7 cellular contexts compared by ENCODE assay signal in genomic region chr3:31980530-31981205, GRCh38. TPM values are rescaled to one million over a fixed set of nuclear protein-coding genes. Genes with fewer than 3 reads are reported as not detected.
DNase-seq lines count a peak whose midpoint lies in the region; ATAC-seq and TF ChIP-seq lines count a peak whose summit lies in the region.

No MANE protein-coding gene starts in this region.

- peak; percentile 87 for TF ChIP-seq POLR2A in Raji (IDR thresholded peaks at IDR 0.05; ENCODE audit: insufficient read depth, low read depth, low read length)

- peak overlapping the region; percentile 71 for H3K9ac ChIP-seq in adipocyte (ENCODE audit: low read length)
- no peak overlapping the region for H3K9ac ChIP-seq in rectal smooth muscle tissue (ENCODE audit: low read length)

- WGBS in right cardiac atrium: under 1% methylated on average over 66 of the region's 66 CpGs

- intact Hi-C loops in right cardiac atrium (cut with DNase I): no loop called here

- ATAC-seq in GM18511 (IDR thresholded peaks at IDR 0.05; ENCODE audit: unreplicated experiment) (peak; percentile 58), HG03442 (IDR thresholded peaks at IDR 0.05; ENCODE audit: unreplicated experiment) (peak; percentile 31), right cardiac atrium (peak; percentile 56 to 63)

- H3K9me3 ChIP-seq in adipocyte (ENCODE audit: control insufficient read depth, low read length) (peaks cover 4% of the 10 kb centered on the region), right cardiac atrium (ENCODE audit: control insufficient read depth, low read length) (no peaks in the 10 kb centered on the region)

- no peaks in the 10 kb centered on the region for H3K36me3 ChIP-seq in adipocyte (ENCODE audit: control insufficient read depth, insufficient read depth, low read length, severe bottlenecking)
- H3K36me3 ChIP-seq in rectal smooth muscle tissue (ENCODE audit: control insufficient read depth, insufficient read depth, low read length): no peaks in the 10 kb centered on the region

- H3K4me3 ChIP-seq in adipocyte (ENCODE audit: low read length): peak overlapping the region; percentile 91
- H3K4me3 ChIP-seq in right cardiac atrium (ENCODE audit: low read length): peak overlapping the region; percentile 71
- peak overlapping the region; percentile 72 for H3K4me3 ChIP-seq in rectal smooth muscle tissue (ENCODE audit: low read length)

- H3K27me3 ChIP-seq in adipocyte (replicated peaks; ENCODE audit: control insufficient read depth, insufficient read depth, low read length): no peaks in the 10 kb centered on the region
- H3K27me3 ChIP-seq in right cardiac atrium (ENCODE audit: control insufficient read depth, insufficient read depth): no peaks in the 10 kb centered on the region
- H3K27me3 ChIP-seq in rectal smooth muscle tissue (ENCODE audit: control insufficient read depth, insufficient read depth, low read length): no peaks in the 10 kb centered on the region

- DNase-seq in adipocyte (ENCODE audit: low read depth) (peak; percentile 65), right cardiac atrium (peak; percentile 35 to 83 (median 75)), NOMO-1 (lab: John Stamatoyannopoulos, UW; ENCODE audit: unreplicated experiment in 2 of 2) (no peak)

- H3K27ac ChIP-seq in right cardiac atrium (ENCODE audit: low read length) (peak overlapping the region; percentile 50), rectal smooth muscle tissue (ENCODE audit: low read depth, low read length) (peak overlapping the region; percentile 62)

- H3K4me1 ChIP-seq in adipocyte (ENCODE audit: control insufficient read depth, insufficient read depth, low read length) (peaks cover 5% of the 10 kb centered on the region), right cardiac atrium (ENCODE audit: control insufficient read depth, insufficient read depth, low read length) (peaks cover 3% of the 10 kb centered on the region), rectal smooth muscle tissue (ENCODE audit: control insufficient read depth, insufficient read depth, low read length) (no peaks in the 10 kb centered on the region)

RNA-seq across cellular contexts. Expression of gene OSBPL10, which starts 0.4 kb away (rescaled TPM):
- 1 to 10 TPM; 4.6 to 5.9 (median 5.0) TPM for total RNA-seq in right cardiac atrium
- polyA plus RNA-seq in right cardiac atrium: 2.2 TPM

RNA-seq across cellular contexts. Expression of gene ZNF860, which starts 0.9 kb away (rescaled TPM):
- total RNA-seq in right cardiac atrium: under 1 TPM; 0.12 to 0.34 (median 0.21) TPM
- polyA plus RNA-seq in right cardiac atrium: 0.23 TPM

Comparison
In these comparisons a context has a peak if more than half of its experiments do, and no peak if none do; other contexts are left out.
1. DNase-seq: peak in adipocyte (single experiment) and right cardiac atrium (3 of 3); none in NOMO-1 (0 of 2).
2. Peak in every context shown above with its lines, with median percentiles within 50 percentile points of each other: ATAC-seq and H3K4me3 ChIP-seq.